2 cellular contexts compared by ENCODE assay signal in the genomic region with DNA sequence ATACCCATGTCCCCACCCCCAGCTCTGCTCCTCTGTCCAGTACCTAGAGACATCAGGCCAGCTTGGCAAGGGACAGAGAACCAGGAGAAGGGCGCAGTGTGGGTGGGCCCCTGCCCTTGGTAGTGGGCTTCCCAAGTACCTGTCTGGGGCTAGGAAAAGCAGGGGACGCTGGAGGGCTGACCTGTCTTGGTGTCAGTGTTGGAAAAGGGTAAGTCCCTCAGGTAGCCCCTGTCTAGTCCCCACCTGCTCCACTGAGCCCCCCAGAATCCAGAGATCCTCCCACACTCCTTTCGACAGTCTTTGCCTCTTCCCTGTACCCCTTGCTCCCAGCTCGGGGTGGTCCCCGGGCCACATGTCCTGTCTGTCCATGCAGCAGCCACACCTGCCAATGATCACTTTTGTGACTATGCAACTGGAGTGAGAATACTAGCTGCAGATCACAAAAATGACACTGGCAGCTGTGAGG.
TF ChIP-seq lines count a peak whose summit lies in the region.

No MANE protein-coding gene starts in this region.

TF ChIP-seq in HCT116, 20 proteins besides CTCF, POLR2A, EP300 and RAD21:
- no peak for TF ChIP-seq FOSL1 (IDR thresholded peaks at IDR 0.05; ENCODE audit: low read depth)
- no peak for TF ChIP-seq ZNF274 (IDR thresholded peaks at IDR 0.05; ENCODE audit: low read depth, low read length)
- no peak for TF ChIP-seq EZH2phosphoT487 (IDR thresholded peaks at IDR 0.05; ENCODE audit: borderline replicate concordance)
- TF ChIP-seq CEBPB (IDR thresholded peaks at IDR 0.05; ENCODE audit: low read depth) = no peak
- no peak for TF ChIP-seq SRF (IDR thresholded peaks at IDR 0.05; ENCODE audit: low read depth)
- no peak for TF ChIP-seq POLR2AphosphoS5 (IDR thresholded peaks at IDR 0.05; ENCODE audit: low read depth, low read length)
- no peak for TF ChIP-seq EZH2 (IDR thresholded peaks at IDR 0.05)
- TF ChIP-seq ELF1 (IDR thresholded peaks at IDR 0.05; ENCODE audit: borderline replicate concordance, low read depth) = no peak
- TF ChIP-seq CBX3 (IDR thresholded peaks at IDR 0.05; ENCODE audit: low read depth) = no peak
- TF ChIP-seq SIN3A (IDR thresholded peaks at IDR 0.05; ENCODE audit: low read depth) = no peak
- TF ChIP-seq ZFX (IDR thresholded peaks at IDR 0.05) = no peak
- TF ChIP-seq EGR1 (IDR thresholded peaks at IDR 0.05; ENCODE audit: low read depth) = no peak
- no peak for TF ChIP-seq JUND (IDR thresholded peaks at IDR 0.05)
- TF ChIP-seq, protein P1, sequence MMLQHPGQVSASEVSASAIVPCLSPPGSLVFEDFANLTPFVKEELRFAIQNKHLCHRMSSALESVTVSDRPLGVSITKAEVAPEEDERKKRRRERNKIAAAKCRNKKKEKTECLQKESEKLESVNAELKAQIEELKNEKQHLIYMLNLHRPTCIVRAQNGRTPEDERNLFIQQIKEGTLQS (IDR thresholded peaks at IDR 0.05) = no peak
- TF ChIP-seq, protein P2, sequence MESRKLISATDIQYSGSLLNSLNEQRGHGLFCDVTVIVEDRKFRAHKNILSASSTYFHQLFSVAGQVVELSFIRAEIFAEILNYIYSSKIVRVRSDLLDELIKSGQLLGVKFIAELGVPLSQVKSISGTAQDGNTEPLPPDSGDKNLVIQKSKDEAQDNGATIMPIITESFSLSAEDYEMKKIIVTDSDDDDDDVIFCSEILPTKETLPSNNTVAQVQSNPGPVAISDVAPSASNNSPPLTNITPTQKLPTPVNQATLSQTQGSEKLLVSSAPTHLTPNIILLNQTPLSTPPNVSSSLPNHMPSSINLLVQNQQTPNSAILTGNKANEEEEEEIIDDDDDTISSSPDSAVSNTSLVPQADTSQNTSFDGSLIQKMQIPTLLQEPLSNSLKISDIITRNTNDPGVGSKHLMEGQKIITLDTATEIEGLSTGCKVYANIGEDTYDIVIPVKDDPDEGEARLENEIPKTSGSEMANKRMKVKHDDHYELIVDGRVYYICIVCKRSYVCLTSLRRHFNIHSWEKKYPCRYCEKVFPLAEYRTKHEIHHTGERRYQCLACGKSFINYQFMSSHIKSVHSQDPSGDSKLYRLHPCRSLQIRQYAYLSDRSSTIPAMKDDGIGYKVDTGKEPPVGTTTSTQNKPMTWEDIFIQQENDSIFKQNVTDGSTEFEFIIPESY (IDR thresholded peaks at IDR 0.05; ENCODE audit: extremely low read depth, insufficient replicate concordance, low read length) = no peak
- TF ChIP-seq, protein P3, sequence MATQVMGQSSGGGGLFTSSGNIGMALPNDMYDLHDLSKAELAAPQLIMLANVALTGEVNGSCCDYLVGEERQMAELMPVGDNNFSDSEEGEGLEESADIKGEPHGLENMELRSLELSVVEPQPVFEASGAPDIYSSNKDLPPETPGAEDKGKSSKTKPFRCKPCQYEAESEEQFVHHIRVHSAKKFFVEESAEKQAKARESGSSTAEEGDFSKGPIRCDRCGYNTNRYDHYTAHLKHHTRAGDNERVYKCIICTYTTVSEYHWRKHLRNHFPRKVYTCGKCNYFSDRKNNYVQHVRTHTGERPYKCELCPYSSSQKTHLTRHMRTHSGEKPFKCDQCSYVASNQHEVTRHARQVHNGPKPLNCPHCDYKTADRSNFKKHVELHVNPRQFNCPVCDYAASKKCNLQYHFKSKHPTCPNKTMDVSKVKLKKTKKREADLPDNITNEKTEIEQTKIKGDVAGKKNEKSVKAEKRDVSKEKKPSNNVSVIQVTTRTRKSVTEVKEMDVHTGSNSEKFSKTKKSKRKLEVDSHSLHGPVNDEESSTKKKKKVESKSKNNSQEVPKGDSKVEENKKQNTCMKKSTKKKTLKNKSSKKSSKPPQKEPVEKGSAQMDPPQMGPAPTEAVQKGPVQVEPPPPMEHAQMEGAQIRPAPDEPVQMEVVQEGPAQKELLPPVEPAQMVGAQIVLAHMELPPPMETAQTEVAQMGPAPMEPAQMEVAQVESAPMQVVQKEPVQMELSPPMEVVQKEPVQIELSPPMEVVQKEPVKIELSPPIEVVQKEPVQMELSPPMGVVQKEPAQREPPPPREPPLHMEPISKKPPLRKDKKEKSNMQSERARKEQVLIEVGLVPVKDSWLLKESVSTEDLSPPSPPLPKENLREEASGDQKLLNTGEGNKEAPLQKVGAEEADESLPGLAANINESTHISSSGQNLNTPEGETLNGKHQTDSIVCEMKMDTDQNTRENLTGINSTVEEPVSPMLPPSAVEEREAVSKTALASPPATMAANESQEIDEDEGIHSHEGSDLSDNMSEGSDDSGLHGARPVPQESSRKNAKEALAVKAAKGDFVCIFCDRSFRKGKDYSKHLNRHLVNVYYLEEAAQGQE (IDR thresholded peaks at IDR 0.05; ENCODE audit: low read depth) = no peak
- TF ChIP-seq SP1 (IDR thresholded peaks at IDR 0.05; ENCODE audit: low read depth) = no peak

TF ChIP-seq in K562, 482 proteins besides CTCF, POLR2A, EP300 and RAD21:
- TF ChIP-seq MAFK (IDR thresholded peaks at IDR 0.05; ENCODE audit: low read length) (no peak), ZNF347 (CRISPR knock-in tag; IDR thresholded peaks at IDR 0.05; ENCODE audit: low read depth) (no peak), PHTF2 (CRISPR knock-in tag; IDR thresholded peaks at IDR 0.05) (no peak), SMAD3 (CRISPR knock-in tag; conservative IDR thresholded peaks at IDR 0.05) (no peak), MCM5 (IDR thresholded peaks at IDR 0.05; ENCODE audit: low read depth) (no peak), FOXM1 (IDR thresholded peaks at IDR 0.05; ENCODE audit: low read depth) (no peak), FOXM1 (CRISPR knock-in tag; IDR thresholded peaks at IDR 0.05; ENCODE audit: low read depth) (no peak), NR2C2 (CRISPR knock-in tag; IDR thresholded peaks at IDR 0.05) (no peak), NR2C2 (tag; IDR thresholded peaks at IDR 0.05) (no peak), SMAD4 (CRISPR knock-in tag; conservative IDR thresholded peaks at IDR 0.05) (no peak), PHF8 (IDR thresholded peaks at IDR 0.05; ENCODE audit: borderline replicate concordance, low read length) (no peak), ZNF121 (CRISPR knock-in tag; conservative IDR thresholded peaks at IDR 0.05) (no peak), LEF1 (IDR thresholded peaks at IDR 0.05) (no peak), ZNF668 (CRISPR knock-in tag; IDR thresholded peaks at IDR 0.05) (no peak), MED1 (CRISPR knock-in tag; IDR thresholded peaks at IDR 0.05; ENCODE audit: borderline replicate concordance) (no peak), ZNF445 (CRISPR knock-in tag; IDR thresholded peaks at IDR 0.05; ENCODE audit: low read depth) (no peak)
